ENCODE assay signal across 8 cellular contexts in genomic region chr6:3742426-3743344, GRCh38. TPM values are rescaled to one million over a fixed set of nuclear protein-coding genes. Genes with fewer than 3 reads are reported as not detected.
A peak's percentile ranks its signal among the peaks of the same experiment; 100 is the strongest.
DNase-seq lines count a peak whose midpoint lies in the region; ATAC-seq, FAIRE-seq and TF ChIP-seq lines count a peak whose summit lies in the region.

No MANE protein-coding gene starts in this region.

- DNase-seq in Calu3 (peak; percentile 87), Kasumi-1 (lab: John Stamatoyannopoulos, UW) (peak; percentile 65 to 78), SJSA1 (ENCODE audit: low read depth in 1 of 2, low spot score in 2 of 2) (peak; percentile 75 to 79), activated gamma-delta T cell treated with Interleukin-2 at 50 U/mL for 16 hours (peak; percentile 90), frontal cortex (ENCODE audit: low spot score in 2 of 2) (peak; percentile 71 to 82), osteocyte (ENCODE audit: extremely low spot score, unreplicated experiment) (peak; percentile 94), testis (peak; percentile 90)

- H3K27ac ChIP-seq in SJSA1 (0 out of 2 replicates have a peak overlapping the region, but pooled peaks have one; percentile 4), testis (peak overlapping the region; percentile 12 to 42)

- H3K9me3 ChIP-seq in SJSA1 (replicated peaks) = no peaks in the 10 kb centered on the region
- H3K9me3 ChIP-seq in testis = no peaks in the 10 kb centered on the region

- H3K36me3 Mint-ChIP-seq in Calu3 (ENCODE audit: insufficient read depth, unreplicated experiment) (peaks cover 19% of the 10 kb centered on the region), osteocyte (ENCODE audit: unreplicated experiment) (peaks cover 24% of the 10 kb centered on the region)

- intact Hi-C loops in Calu3 (cut with micrococcal nuclease; ENCODE audit: unreplicated experiment) (loop anchor here (2.0 to 10.0 kb wide), 4 partner anchors 190 to 412 kb away; no protein-coding TSS in a partner anchor), testis (cut with DNase I; ENCODE audit: low total_unique reads) (loop anchor here (5.0 to 10.0 kb wide), 3 partner anchors 82 to 415 kb away; no protein-coding TSS in a partner anchor)

- H3K9me3 Mint-ChIP-seq in Calu3 (ENCODE audit: low read depth, unreplicated experiment) = no peaks in the 10 kb centered on the region
- no peaks in the 10 kb centered on the region for H3K9me3 Mint-ChIP-seq in osteocyte (ENCODE audit: unreplicated experiment)

- H3K27me3 Mint-ChIP-seq in Calu3 (ENCODE audit: unreplicated experiment) (no peaks in the 10 kb centered on the region), osteocyte (ENCODE audit: unreplicated experiment) (no peaks in the 10 kb centered on the region)

- no peak for FAIRE-seq in frontal cortex (lab: Jason Lieb, UNC)

- peak; percentile 45 for ATAC-seq in GM21447 (IDR thresholded peaks at IDR 0.05; ENCODE audit: unreplicated experiment)

- H3K4me1 ChIP-seq in SJSA1 (replicated peaks) (peaks cover 22% of the 10 kb centered on the region), testis (peaks cover 11% of the 10 kb centered on the region)

- H3K27me3 ChIP-seq in SJSA1 (replicated peaks) = no peaks in the 10 kb centered on the region
- no peaks in the 10 kb centered on the region for H3K27me3 ChIP-seq in testis

- 21 to 22% methylated on average over 30 to 37 of the region's 37 CpGs for WGBS in testis, 2 donors

- H3K4me3 ChIP-seq in SJSA1 (no peak overlapping the region), testis (no peak overlapping the region)

- peaks cover 75% of the 10 kb centered on the region for H3K36me3 ChIP-seq in SJSA1
- no peaks in the 10 kb centered on the region for H3K36me3 ChIP-seq in testis (ENCODE audit: low read depth, missing control alignments)

- TF ChIP-seq POLR2A in testis (IDR thresholded peaks at IDR 0.05) = no peak

- peak; percentile 76 for TF ChIP-seq CTCF in Calu3 (IDR thresholded peaks at IDR 0.05; ENCODE audit: unreplicated experiment)
- TF ChIP-seq CTCF in osteocyte (IDR thresholded peaks at IDR 0.05) = peak; percentile 95
- TF ChIP-seq CTCF in testis (IDR thresholded peaks at IDR 0.05) = peak; percentile 96 to 98 (median 97)

- CTCF ChIA-PET in Calu3 (lab: Charles Lee) = interaction anchor here (0.8 to 1.2 kb wide), 3 partner anchors 190 to 248 kb away, joined by 3 read pairs; no protein-coding TSS in a partner anchor

- no TSS peak for BruUV-seq in Calu3 (replicated peaks; lab: Mats Ljungman, UMichigan)

- H3K27ac Mint-ChIP-seq in Calu3 (ENCODE audit: unreplicated experiment) (peak overlapping the region; percentile 85), osteocyte (ENCODE audit: unreplicated experiment) (peak overlapping the region; percentile 93)

- H3K4me3 Mint-ChIP-seq in Calu3 (ENCODE audit: low read depth, unreplicated experiment) (peak overlapping the region; percentile 55), osteocyte (ENCODE audit: unreplicated experiment) (peak overlapping the region; percentile 61)

- H3K4me1 Mint-ChIP-seq in Calu3 (ENCODE audit: low read depth, unreplicated experiment) (peaks cover 36% of the 10 kb centered on the region), osteocyte (ENCODE audit: unreplicated experiment) (peaks cover 96% of the 10 kb centered on the region)

RNA-seq across cellular contexts. Expression of gene PXDC1, which starts 8.8 kb away (rescaled TPM):
- total RNA-seq in Calu3 (2022) (15.0 and 18.2 TPM in 2 replicates), frontal cortex (7.3 TPM), osteocyte (129 and 131 TPM in 2 replicates), testis (10 to 100 TPM; 14.3 to 38.2 TPM)
- 72.5 and 96.4 TPM in 2 replicates for total RNA-seq in SJSA1 (2014; rRNA removed; shearing (Covaris generic))
- 16.9 TPM for polyA plus RNA-seq in testis (ENCODE audit: insufficient read depth, low read depth, low replicate concordance)
